1 cellular context compared by ENCODE assay signal in genomic region chr15:66294157-66294931, GRCh38.
A peak's percentile ranks its signal among the peaks of the same experiment; 100 is the strongest.
TF ChIP-seq lines count a peak whose summit lies in the region.

No MANE protein-coding gene starts in this region.

TF ChIP-seq in A549, 52 proteins besides CTCF, POLR2A, EP300 and RAD21 (continued from another document):
- no peak for TF ChIP-seq REST (IDR thresholded peaks at IDR 0.05)
- no peak for TF ChIP-seq PBX3 (IDR thresholded peaks at IDR 0.05)
- TF ChIP-seq PHF8 (IDR thresholded peaks at IDR 0.05; ENCODE audit: borderline replicate concordance, low read depth), result no peak; the same call in 1 of the 2 replicates
- TF ChIP-seq CHD4 (IDR thresholded peaks at IDR 0.05; ENCODE audit: borderline replicate concordance), result no peak
- TF ChIP-seq USF2 (IDR thresholded peaks at IDR 0.05), result 0 out of 2 replicates have a peak, but pooled peaks have one; percentile 26
- TF ChIP-seq FOSB (CRISPR knock-in tag; IDR thresholded peaks at IDR 0.05), result no peak
- TF ChIP-seq HOXB13 (CRISPR knock-in tag; IDR thresholded peaks at IDR 0.05; ENCODE audit: low read depth), result 0 out of 2 replicates have a peak, but pooled peaks have one; percentile 18
- peak; percentile 69; the same call in 1 of the 2 replicates for TF ChIP-seq BHLHE40 (IDR thresholded peaks at IDR 0.05; ENCODE audit: low read depth, low read length)
- TF ChIP-seq CBX2 (IDR thresholded peaks at IDR 0.05; ENCODE audit: borderline replicate concordance, low read depth), result no peak
- TF ChIP-seq E2F6 (IDR thresholded peaks at IDR 0.05; ENCODE audit: borderline replicate concordance, low read depth), result peak; percentile 68; the same call in 1 of the 2 replicates
- no peak for TF ChIP-seq BCL3 (IDR thresholded peaks at IDR 0.05)
- TF ChIP-seq ELK1 (IDR thresholded peaks at IDR 0.05; ENCODE audit: low read depth, low read length), result no peak
- 0 out of 2 replicates have a peak, but pooled peaks have one; percentile 4 for TF ChIP-seq KDM5A (IDR thresholded peaks at IDR 0.05)
- TF ChIP-seq ZC3H11A (IDR thresholded peaks at IDR 0.05), result no peak
- no peak for TF ChIP-seq MAZ (IDR thresholded peaks at IDR 0.05; ENCODE audit: borderline replicate concordance, low read depth, low read length)
- TF ChIP-seq RCOR1 (IDR thresholded peaks at IDR 0.05; ENCODE audit: low read depth, low read length), result no peak
- TF ChIP-seq ZFP36 (IDR thresholded peaks at IDR 0.05; ENCODE audit: borderline replicate concordance, partially characterized antibody), result no peak
- no peak for TF ChIP-seq RFX5 (IDR thresholded peaks at IDR 0.05)
- TF ChIP-seq ZNF302 (CRISPR knock-in tag; IDR thresholded peaks at IDR 0.05), result no peak
- TF ChIP-seq NFE2L2 (conservative IDR thresholded peaks at IDR 0.05; ENCODE audit: low read length), result no peak
- TF ChIP-seq MAX (IDR thresholded peaks at IDR 0.05), result peak; percentile 96
- no peak for TF ChIP-seq ATOH8 (CRISPR knock-in tag; IDR thresholded peaks at IDR 0.05; ENCODE audit: low read depth)
- TF ChIP-seq JUN (IDR thresholded peaks at IDR 0.05), result no peak
- no peak for TF ChIP-seq NR3C1 (IDR thresholded peaks at IDR 0.05)
- no peak for TF ChIP-seq EHMT2 (IDR thresholded peaks at IDR 0.05; ENCODE audit: low read depth)
- no peak for TF ChIP-seq KDM1A (IDR thresholded peaks at IDR 0.05; ENCODE audit: low read depth)
- TF ChIP-seq JUNB (IDR thresholded peaks at IDR 0.05), result no peak
- TF ChIP-seq MYC (IDR thresholded peaks at IDR 0.05; ENCODE audit: borderline replicate concordance, low read length), result no peak
- no peak for TF ChIP-seq SMC3 (IDR thresholded peaks at IDR 0.05)
